ENCODE assay signal across 8 cellular contexts in the genomic region with DNA sequence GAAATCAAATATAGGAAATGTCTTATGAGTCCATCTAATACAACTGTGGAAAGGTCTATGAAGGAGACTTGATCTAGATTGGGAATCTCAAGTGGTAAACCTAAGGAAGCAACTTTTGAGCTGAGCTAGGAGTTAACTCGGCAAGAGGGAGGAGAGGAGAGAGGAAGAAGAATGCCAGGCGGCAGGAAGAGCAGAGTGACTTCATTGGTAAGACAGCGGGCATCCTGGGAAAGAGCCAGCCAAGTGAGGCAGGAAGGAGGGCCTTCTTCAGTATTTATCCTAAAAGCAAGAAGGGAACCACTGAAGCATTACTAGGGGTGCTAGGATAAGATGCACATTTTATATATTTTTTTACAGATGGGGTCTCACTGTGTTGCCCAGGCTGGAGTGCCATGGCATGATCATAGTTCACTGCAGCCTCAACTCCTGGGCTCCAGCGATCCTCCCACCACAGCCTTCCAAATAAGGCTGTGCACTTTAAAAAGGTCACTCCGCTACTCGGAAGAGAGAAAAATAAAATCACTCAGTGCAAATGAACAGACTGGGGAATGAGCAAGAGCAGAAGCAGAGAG. TPM values are rescaled to one million over a fixed set of nuclear protein-coding genes. Genes with fewer than 3 reads are reported as not detected.
DNase-seq lines count a peak whose midpoint lies in the region; ATAC-seq and TF ChIP-seq lines count a peak whose summit lies in the region.

No MANE protein-coding gene starts in this region.

- peaks cover 34% of the 10 kb centered on the region for H3F3A ChIP-seq in PC-9 (ENCODE audit: insufficient read depth, low read depth)

- in situ Hi-C loops in gastrocnemius medialis (cut with MboI; ENCODE audit: low sequenced_read_pairs in 4 of 4): no loop called here

- H3K4me3 ChIP-seq in PC-9: peak overlapping the region; percentile 68; the same call in 1 of the 2 replicates
- peak overlapping the region; percentile 85 to 98 (median 88) for H3K4me3 ChIP-seq in esophagus muscularis mucosa
- H3K4me3 ChIP-seq in gastrocnemius medialis: peak overlapping the region; percentile 70 to 93 (median 75)

- H3K36me3 ChIP-seq in PC-9 (ENCODE audit: low read depth): no peaks in the 10 kb centered on the region
- peaks cover 0 to 42% (median 38%) of the 10 kb centered on the region in 4 donors for H3K36me3 ChIP-seq in esophagus muscularis mucosa
- H3K36me3 ChIP-seq in gastrocnemius medialis: peaks cover 0 to 25% of the 10 kb centered on the region in 2 donors

- H3K9me2 ChIP-seq in PC-9 (ENCODE audit: insufficient read depth): no peaks in the 10 kb centered on the region

- intact Hi-C loops in PC-9 (cut with micrococcal nuclease; ENCODE audit: unreplicated experiment): no loop called here
- intact Hi-C loops in esophagus muscularis mucosa (cut with DNase I): loop anchor here (5.0 kb wide), 1 partner anchor 33 kb away; the partner anchor contains the start of gene BAZ1B
- intact Hi-C loops in gastrocnemius medialis (cut with DNase I; ENCODE audit: low total_unique reads): loop anchor here (5.0 to 10.0 kb wide), 3 partner anchors 158 to 619 kb away; partner anchors contain the start of genes ABHD11 and EIF4H

- H3K9me3 ChIP-seq in PC-9 (ENCODE audit: insufficient read depth, low read depth) (no peaks in the 10 kb centered on the region), esophagus muscularis mucosa (no peaks in the 10 kb centered on the region), gastrocnemius medialis (no peaks in the 10 kb centered on the region)

- DNase-seq in ELR (ENCODE audit: low read depth): peak; percentile 24
- DNase-seq in PC-9: no peak
- DNase-seq in esophagus muscularis mucosa (ENCODE audit: extremely low spot score): no peak
- DNase-seq in gastrocnemius medialis: no peak
- DNase-seq in activated CD4-positive, CD25-positive, alpha-beta regulatory T cell (lab: John Stamatoyannopoulos, UW): no peak
- DNase-seq in KG1 (lab: John Stamatoyannopoulos, UW): no peak
- DNase-seq in NAMALWA (ENCODE audit: low spot score): no peak
- DNase-seq in activated CD8-positive, alpha-beta memory T cell treated with anti-CD3 and anti-CD28 coated beads for 24 hours: no peak

- H3K4me2 ChIP-seq in PC-9: peak overlapping the region; percentile 86

- peaks cover 49% of the 10 kb centered on the region for H4K20me1 ChIP-seq in PC-9 (ENCODE audit: insufficient read depth)

- H3K27me3 ChIP-seq in PC-9 (ENCODE audit: insufficient read depth, low read depth) (no peaks in the 10 kb centered on the region), esophagus muscularis mucosa (no peaks in the 10 kb centered on the region), gastrocnemius medialis (no peaks in the 10 kb centered on the region)

- no peak overlapping the region for H2AFZ ChIP-seq in PC-9

- CTCF ChIA-PET in PC-9 (lab: Charles Lee): no interaction called here

- H3K4me1 ChIP-seq in PC-9 (replicated peaks; ENCODE audit: insufficient read depth): peaks cover 24% of the 10 kb centered on the region
- peaks cover 21 to 41% (median 38%) of the 10 kb centered on the region in 4 donors for H3K4me1 ChIP-seq in esophagus muscularis mucosa
- peaks cover 25 to 31% of the 10 kb centered on the region in 2 donors for H3K4me1 ChIP-seq in gastrocnemius medialis

- TF ChIP-seq CTCF in PC-9 (conservative IDR thresholded peaks at IDR 0.05): no peak
- TF ChIP-seq CTCF in esophagus muscularis mucosa (IDR thresholded peaks at IDR 0.05): no peak
- no peak for TF ChIP-seq CTCF in gastrocnemius medialis (IDR thresholded peaks at IDR 0.05 in 4 of 5, conservative IDR thresholded peaks at IDR 0.05 in 1 of 5)

- no peak for TF ChIP-seq POLR2A in esophagus muscularis mucosa (IDR thresholded peaks at IDR 0.05; ENCODE audit: low read depth)
- no peak for TF ChIP-seq POLR2A in gastrocnemius medialis (IDR thresholded peaks at IDR 0.05)

- POLR2A ChIA-PET in PC-9 (lab: Charles Lee; ENCODE audit: unreplicated experiment): interaction anchor here (0.7 to 1.4 kb wide), 2 partner anchors 35 to 53 kb away, joined by 7 to 9 read pairs; no protein-coding TSS in a partner anchor

- no peak for TF ChIP-seq EP300 in esophagus muscularis mucosa (IDR thresholded peaks at IDR 0.05)

- peaks cover 59% of the 10 kb centered on the region for H3K79me2 ChIP-seq in PC-9 (ENCODE audit: low read depth)

- H3K27ac ChIP-seq in PC-9: no peak overlapping the region
- H3K27ac ChIP-seq in esophagus muscularis mucosa (replicated peaks in 1 of 4): peak overlapping the region; percentile 99 to 100 (median 100)
- peak overlapping the region; percentile 92 to 99 (median 98) for H3K27ac ChIP-seq in gastrocnemius medialis

- no TSS peak for BruUV-seq in PC-9 (replicated peaks; lab: Mats Ljungman, UMichigan)

- no peak for ATAC-seq in gastrocnemius medialis

- WGBS in esophagus muscularis mucosa: 30% methylated on average over 6 of the region's 6 CpGs

RNA-seq across cellular contexts. Expression of gene BCL7B, which starts 2.0 kb away (rescaled TPM):
- total RNA-seq in PC-9 (2021) (57.1 and 70.4 TPM in 2 replicates), esophagus muscularis mucosa (100 to 1,000 TPM; 107 to 131 (median 109) TPM), gastrocnemius medialis (100 to 1,000 TPM; 107 to 166 (median 119) TPM)

RNA-seq across cellular contexts. Expression of gene TBL2, which starts 22.9 kb away (rescaled TPM):
- total RNA-seq in PC-9 (2021): 43.9 and 49.2 TPM in 2 replicates
- total RNA-seq in esophagus muscularis mucosa: 10 to 100 TPM; 19.1 to 52.5 (median 38.2) TPM
- 10 to 100 TPM; 14.4 to 32.9 (median 22.0) TPM for total RNA-seq in gastrocnemius medialis

RNA-seq across cellular contexts. Expression of gene BAZ1B, which starts 33.4 kb away (rescaled TPM):
- total RNA-seq in PC-9 (2021) (73.6 and 88.4 TPM in 2 replicates), esophagus muscularis mucosa (10 to 100 TPM; 55.3 to 72.2 (median 66.2) TPM), gastrocnemius medialis (10 to 100 TPM; 31.2 to 47.0 (median 42.0) TPM)
